ENCODE assay signal across 1 cellular context in genomic region chr11:82714346-82715174, GRCh38.
TF ChIP-seq lines count a peak whose summit lies in the region.

No MANE protein-coding gene starts in this region.

TF ChIP-seq in GM23338, 12 proteins besides CTCF, POLR2A, EP300 and RAD21 (continued from another document):
- no peak for TF ChIP-seq REST (IDR thresholded peaks at IDR 0.05; ENCODE audit: unreplicated experiment)
